8 cellular contexts compared by ENCODE assay signal in the genomic region with DNA sequence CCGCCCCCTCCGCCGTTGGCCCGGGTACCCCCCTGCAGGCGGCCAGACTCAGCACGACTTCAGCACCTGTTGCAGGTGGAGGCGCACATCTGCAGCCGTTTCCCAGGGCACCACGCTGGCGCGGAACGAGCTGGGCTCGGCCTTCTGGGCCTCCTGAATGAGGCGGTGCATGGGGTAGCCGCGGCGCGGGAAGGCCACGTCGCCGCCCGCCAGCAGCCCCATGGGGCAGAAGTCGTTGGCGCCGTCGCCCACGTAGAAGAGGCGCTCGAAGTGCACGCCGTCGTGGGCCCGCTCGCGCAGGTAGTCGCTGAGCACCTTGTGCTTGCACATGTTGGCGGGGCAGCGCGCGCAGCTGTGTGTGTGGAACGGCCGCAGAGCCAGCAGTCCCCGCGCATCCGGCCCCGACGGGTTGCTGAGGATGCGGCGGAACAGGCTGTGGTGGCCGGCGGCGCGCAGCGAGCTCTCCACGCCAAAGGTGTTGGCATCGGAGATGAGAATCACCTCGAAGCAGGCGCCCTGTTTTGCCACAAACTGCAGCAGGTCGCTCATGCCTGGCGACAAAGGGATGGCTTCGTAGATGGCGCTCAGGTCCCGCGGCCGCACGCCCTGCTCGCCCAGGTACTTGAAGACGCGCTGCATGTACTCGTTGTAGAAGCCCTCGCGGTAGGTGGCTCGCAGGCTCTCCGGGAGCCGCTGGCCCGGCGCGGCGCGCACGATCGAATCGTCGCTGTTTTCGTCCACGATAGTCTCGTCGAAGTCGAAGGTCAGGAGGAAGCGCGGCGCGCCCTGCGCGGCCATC. TPM values are rescaled to one million over a fixed set of nuclear protein-coding genes. Genes with fewer than 3 reads are reported as not detected.
DNase-seq lines count a peak whose midpoint lies in the region; ATAC-seq and TF ChIP-seq lines count a peak whose summit lies in the region.

No MANE protein-coding gene starts in this region.

- H3K23ac ChIP-seq in neuronal stem cell (ENCODE audit: low read depth, low read length, poor library complexity): peak overlapping the region; percentile 86

- no peak for TF ChIP-seq CTCF in GM20000 (IDR thresholded peaks at IDR 0.05; ENCODE audit: extremely low read depth, missing control alignments)

- peak overlapping the region; percentile 42 for H2BK5ac ChIP-seq in neuronal stem cell (ENCODE audit: low read length)

- peak overlapping the region; percentile 64 for H3K4me2 ChIP-seq in neuronal stem cell (ENCODE audit: insufficient read depth, low read length, poor library complexity, severe bottlenecking)

- H3K4me1 ChIP-seq in ectodermal cell (ENCODE audit: control insufficient read depth, insufficient read depth, low read length) (peaks cover 15% of the 10 kb centered on the region), neuronal stem cell (ENCODE audit: control insufficient read depth in 2 of 2, insufficient read depth in 1 of 2, low read depth in 1 of 2, low read length in 2 of 2) (peaks cover 0 to 14% of the 10 kb centered on the region in 2 donors)

- H3K27ac ChIP-seq in ectodermal cell (ENCODE audit: insufficient read depth, low read depth, low read length, poor library complexity, severe bottlenecking) (no peak overlapping the region), neuronal stem cell (replicated peaks; ENCODE audit: low read length) (no peak overlapping the region)

- peak overlapping the region; percentile 40 for H2AK5ac ChIP-seq in neuronal stem cell (ENCODE audit: low read depth, low read length)

- DNase-seq in GM20000 (ENCODE audit: low spot score): peak; percentile 57
- DNase-seq in T-helper 22 cell (ENCODE audit: low read depth): peak; percentile 15
- DNase-seq in neuronal stem cell (ENCODE audit: low spot score): no peak
- DNase-seq in HuH-7 (ENCODE audit: low spot score): no peak
- no peak for DNase-seq in head of caudate nucleus

- peak overlapping the region; percentile 79 for H3K9ac ChIP-seq in neuronal stem cell (ENCODE audit: low read depth, low read length, poor library complexity)

- H3K9me3 ChIP-seq in ectodermal cell (ENCODE audit: control insufficient read depth, low read length) (no peaks in the 10 kb centered on the region), neuronal stem cell (replicated peaks in 1 of 2; ENCODE audit: control insufficient read depth in 2 of 2, insufficient read depth in 1 of 2, low read depth in 1 of 2, low read length in 2 of 2) (no peaks in the 10 kb centered on the region)

- no peak overlapping the region for H4K91ac ChIP-seq in neuronal stem cell (ENCODE audit: low read depth, low read length, poor library complexity)

- H2AFZ ChIP-seq in neuronal stem cell (ENCODE audit: low read length): peak overlapping the region; percentile 76

- peak overlapping the region; percentile 52 for H2BK12ac ChIP-seq in neuronal stem cell (ENCODE audit: low read length)

- H3K79me1 ChIP-seq in neuronal stem cell (ENCODE audit: low read depth, low read length): no peaks in the 10 kb centered on the region

- H3K27me3 ChIP-seq in ectodermal cell (ENCODE audit: control insufficient read depth, insufficient read depth, low read length, poor library complexity, severe bottlenecking) (peaks cover 79% of the 10 kb centered on the region), neuronal stem cell (ENCODE audit: control insufficient read depth in 3 of 3, insufficient read depth in 3 of 3, low read depth in 1 of 3, low read length in 3 of 3) (peaks cover 23 to 74% (median 66%) of the 10 kb centered on the region in 3 experiments)

- H3K4me3 ChIP-seq in ectodermal cell (ENCODE audit: insufficient read depth, low read depth, low read length) (peak overlapping the region; percentile 22), neuronal stem cell (ENCODE audit: low read length in 2 of 2) (peak overlapping the region in 1 of 2 donors; percentile 68)

- ATAC-seq in GM21786 (IDR thresholded peaks at IDR 0.05; ENCODE audit: unreplicated experiment) (no peak), HG02610 (IDR thresholded peaks at IDR 0.05; ENCODE audit: unreplicated experiment) (no peak)

- H4K8ac ChIP-seq in neuronal stem cell (ENCODE audit: low read depth, low read length): no peak overlapping the region

- peak overlapping the region; percentile 42 for H3K4ac ChIP-seq in neuronal stem cell (ENCODE audit: low read length)

- H3K36me3 ChIP-seq in ectodermal cell (ENCODE audit: control insufficient read depth, insufficient read depth, low read length) (no peaks in the 10 kb centered on the region), neuronal stem cell (replicated peaks in 1 of 2; ENCODE audit: control insufficient read depth in 2 of 2, insufficient read depth in 2 of 2, low read length in 2 of 2) (no peaks in the 10 kb centered on the region)

- WGBS in ectodermal cell, 2 experiments: 3% methylated on average over 95 of the region's 95 CpGs
- WGBS in neuronal stem cell (ENCODE audit: extremely low coverage in 2 of 2, insufficient read length in 2 of 2, insufficient replicate concordance in 1 of 2), 2 donors: no CpG with 5 or more reads among the region's 95 CpGs

- H3K14ac ChIP-seq in neuronal stem cell (ENCODE audit: low read length): peak overlapping the region; percentile 90

- H2BK15ac ChIP-seq in neuronal stem cell (ENCODE audit: low read length): peak overlapping the region; percentile 24

- no peak overlapping the region for H2BK120ac ChIP-seq in neuronal stem cell (ENCODE audit: low read depth, low read length)

- intact Hi-C loops in head of caudate nucleus (cut with DNase I): loop anchor here (10.0 kb wide), 1 partner anchor 50 kb away; no protein-coding TSS in a partner anchor

- H3K18ac ChIP-seq in neuronal stem cell (ENCODE audit: low read length): peak overlapping the region; percentile 92

RNA-seq across cellular contexts. Expression of a gene that starts 6.2 kb away (rescaled TPM):
- not detected for polyA plus RNA-seq in ectodermal cell (2013, experiment 1 of 4)
- 0.43 TPM for polyA plus RNA-seq in ectodermal cell (2013, experiment 2 of 4)
- polyA plus RNA-seq in ectodermal cell (2013, experiment 3 of 4): 0.32 TPM
- not detected for polyA plus RNA-seq in ectodermal cell (2013, experiment 4 of 4)
- 0.10 TPM for polyA plus RNA-seq in neuronal stem cell (2013, experiment 1 of 2)
- polyA plus RNA-seq in neuronal stem cell (2013, experiment 2 of 2): 0.07 TPM

RNA-seq across cellular contexts. Expression of a gene that starts 13.9 kb away (rescaled TPM):
- polyA plus RNA-seq in ectodermal cell (2013, experiment 1 of 4): 0.83 TPM
- polyA plus RNA-seq in ectodermal cell (2013, experiment 2 of 4): 0.50 TPM
- 0.59 TPM for polyA plus RNA-seq in ectodermal cell (2013, experiment 3 of 4)
- polyA plus RNA-seq in ectodermal cell (2013, experiment 4 of 4): 0.36 TPM
- polyA plus RNA-seq in neuronal stem cell (2013, experiment 1 of 2): 0.22 TPM
- 0.22 TPM for polyA plus RNA-seq in neuronal stem cell (2013, experiment 2 of 2)

RNA-seq across cellular contexts. Expression of a gene that starts 14.0 kb away (rescaled TPM):
- polyA plus RNA-seq in ectodermal cell (2013, experiment 1 of 4): not detected
- not detected for polyA plus RNA-seq in ectodermal cell (2013, experiment 2 of 4)
- polyA plus RNA-seq in ectodermal cell (2013, experiment 3 of 4): not detected
- 0.36 TPM for polyA plus RNA-seq in ectodermal cell (2013, experiment 4 of 4)
- polyA plus RNA-seq in neuronal stem cell (2013, experiment 1 of 2): 0.08 TPM
- polyA plus RNA-seq in neuronal stem cell (2013, experiment 2 of 2): 0.11 TPM

Comparison
In these comparisons a context has a peak if more than half of its experiments do, and no peak if none do; other contexts are left out.
1. DNase-seq: peak in GM20000 (single experiment) and T-helper 22 cell (single experiment); none in neuronal stem cell (single experiment), HuH-7 (single experiment) and head of caudate nucleus (0 of 42).